In genomic region chr7:53281312-53281711, GRCh38 we compare ENCODE assay signal across 27 cellular contexts.
"Had no signal": no experiment of that assay in that cellular context is flagged by ENCODE, and none has a peak within 500 bp of the region (broad histone marks: within the 10 kb centered on the region; RNA-seq: fewer than 3 reads in every experiment).

No MANE protein-coding gene starts in this region.

- H3K36me3 ChIP-seq: stomach, suprapubic skin, thoracic aorta, thyroid gland, tibial artery, tibial nerve, transverse colon, upper lobe of left lung, upper lobe of right lung, uterus, vagina had no signal

- H3K4me1 ChIP-seq: stomach, suprapubic skin, testis, thyroid gland, tibial artery, tibial nerve, transverse colon, upper lobe of left lung, upper lobe of right lung, uterus, vagina had no signal

- H3K27ac ChIP-seq: stomach, suprapubic skin, testis, thoracic aorta, thyroid gland, tibial artery, tibial nerve, transverse colon, upper lobe of left lung, upper lobe of right lung, uterus, vagina had no signal

- H3K4me3 ChIP-seq: stomach, suprapubic skin, testis, thoracic aorta, thyroid gland, tibial artery, tibial nerve, transverse colon, upper lobe of left lung, upper lobe of right lung, uterus, vagina had no signal

- H3K9me3 ChIP-seq: suprapubic skin, testis, thoracic aorta, thyroid gland, transverse colon, upper lobe of left lung, upper lobe of right lung, uterus, vagina had no signal

- DNase-seq: stimulated activated CD4-positive, alpha-beta T cell treated with anti-CD3 and anti-CD28 coated beads, Interleukin-2, amount 100 ng/mL, for 48 hours; stimulated activated CD4-positive, alpha-beta T cell treated with anti-CD3 and anti-CD28 coated beads, Interleukin-4, amount 100 ng/mL, for 1 hour; stimulated activated CD4-positive, alpha-beta T cell treated with anti-CD3 and anti-CD28 coated beads, Interleukin-4, amount 100 ng/mL, for 24 hours; stimulated activated CD4-positive, alpha-beta T cell treated with anti-CD3 and anti-CD28 coated beads, Interleukin-4, amount 100 ng/mL, for 4 hours; stimulated activated CD8-positive, alpha-beta memory T cell treated with anti-CD3 and anti-CD28 coated beads, Interleukin-4, amount 100 ng/mL, for 48 hours; stimulated activated naive B cell treated with anti-CD40 and anti-IgM and Interleukin-4, amounts not matched to agents 10 μg/mL and 1 μg/mL and 100 μg/mL, for 72 hours; stimulated activated naive CD4-positive, alpha-beta T cell; stimulated activated naive CD4-positive, alpha-beta T cell treated with Interleukin-2 at 50 U/mL for 16 hours; stimulated activated naive CD8-positive, alpha-beta T cell treated with anti-CD3 and anti-CD28 coated beads, Interleukin-15, amount 100 ng/mL, for 72 hours; stimulated activated naive CD8-positive, alpha-beta T cell treated with anti-CD3 and anti-CD28 coated beads, Interleukin-15, Interleukin-2, amounts not matched to agents 100 U/mL and 50 U/mL, for 24 hours; stomach; substantia nigra; testis; thyroid gland; tibial artery; transverse colon; trophoblast cell; upper lobe of left lung; upper lobe of right lung; uterus had no signal

- H3K27me3 ChIP-seq: stomach, suprapubic skin, testis, thyroid gland, tibial artery, tibial nerve, transverse colon, upper lobe of left lung, upper lobe of right lung, uterus, vagina had no signal

- FAIRE-seq: urothelium cell line had no signal

- ATAC-seq: stimulated activated effector memory CD8-positive, alpha-beta T cell treated with anti-CD3 and anti-CD28 coated beads, Interleukin-12 subunit alpha, Interleukin-12 subunit beta, amount 100 ng/mL, for 72 hours; stimulated activated memory B cell treated with anti-CD40 and anti-IgM and Interleukin-4, amounts not matched to agents 10 μg/mL and 1 μg/mL and 100 μg/mL, for 72 hours; stimulated activated naive B cell treated with anti-CD40 and anti-IgM and Interleukin-4, amounts not matched to agents 10 μg/mL and 1 μg/mL and 100 μg/mL, for 72 hours; stimulated activated naive CD8-positive, alpha-beta T cell treated with anti-CD3 and anti-CD28 coated beads, Interleukin-15, amount 100 ng/mL, for 72 hours; stimulated activated naive CD8-positive, alpha-beta T cell treated with anti-CD3 and anti-CD28 coated beads, Interleukin-15, Interleukin-2, amounts not matched to agents 100 U/mL and 50 U/mL, for 24 hours; upper lobe of right lung had no signal
